Comparison of ENCODE assay signal across 1 cellular context in genomic region chr16:27641260-27641659, GRCh38.
TF ChIP-seq lines count a peak whose summit lies in the region.

No MANE protein-coding gene starts in this region.

TF ChIP-seq in K562, 482 proteins besides CTCF, POLR2A, EP300 and RAD21 (continued from another document):
- TF ChIP-seq ZNF512 (tag; IDR thresholded peaks at IDR 0.05) = no peak
- no peak for TF ChIP-seq ZFP91 (CRISPR knock-in tag; IDR thresholded peaks at IDR 0.05)
- TF ChIP-seq ZNF699 (CRISPR knock-in tag; IDR thresholded peaks at IDR 0.05; ENCODE audit: insufficient replicate concordance) = no peak
- TF ChIP-seq, protein P1, sequence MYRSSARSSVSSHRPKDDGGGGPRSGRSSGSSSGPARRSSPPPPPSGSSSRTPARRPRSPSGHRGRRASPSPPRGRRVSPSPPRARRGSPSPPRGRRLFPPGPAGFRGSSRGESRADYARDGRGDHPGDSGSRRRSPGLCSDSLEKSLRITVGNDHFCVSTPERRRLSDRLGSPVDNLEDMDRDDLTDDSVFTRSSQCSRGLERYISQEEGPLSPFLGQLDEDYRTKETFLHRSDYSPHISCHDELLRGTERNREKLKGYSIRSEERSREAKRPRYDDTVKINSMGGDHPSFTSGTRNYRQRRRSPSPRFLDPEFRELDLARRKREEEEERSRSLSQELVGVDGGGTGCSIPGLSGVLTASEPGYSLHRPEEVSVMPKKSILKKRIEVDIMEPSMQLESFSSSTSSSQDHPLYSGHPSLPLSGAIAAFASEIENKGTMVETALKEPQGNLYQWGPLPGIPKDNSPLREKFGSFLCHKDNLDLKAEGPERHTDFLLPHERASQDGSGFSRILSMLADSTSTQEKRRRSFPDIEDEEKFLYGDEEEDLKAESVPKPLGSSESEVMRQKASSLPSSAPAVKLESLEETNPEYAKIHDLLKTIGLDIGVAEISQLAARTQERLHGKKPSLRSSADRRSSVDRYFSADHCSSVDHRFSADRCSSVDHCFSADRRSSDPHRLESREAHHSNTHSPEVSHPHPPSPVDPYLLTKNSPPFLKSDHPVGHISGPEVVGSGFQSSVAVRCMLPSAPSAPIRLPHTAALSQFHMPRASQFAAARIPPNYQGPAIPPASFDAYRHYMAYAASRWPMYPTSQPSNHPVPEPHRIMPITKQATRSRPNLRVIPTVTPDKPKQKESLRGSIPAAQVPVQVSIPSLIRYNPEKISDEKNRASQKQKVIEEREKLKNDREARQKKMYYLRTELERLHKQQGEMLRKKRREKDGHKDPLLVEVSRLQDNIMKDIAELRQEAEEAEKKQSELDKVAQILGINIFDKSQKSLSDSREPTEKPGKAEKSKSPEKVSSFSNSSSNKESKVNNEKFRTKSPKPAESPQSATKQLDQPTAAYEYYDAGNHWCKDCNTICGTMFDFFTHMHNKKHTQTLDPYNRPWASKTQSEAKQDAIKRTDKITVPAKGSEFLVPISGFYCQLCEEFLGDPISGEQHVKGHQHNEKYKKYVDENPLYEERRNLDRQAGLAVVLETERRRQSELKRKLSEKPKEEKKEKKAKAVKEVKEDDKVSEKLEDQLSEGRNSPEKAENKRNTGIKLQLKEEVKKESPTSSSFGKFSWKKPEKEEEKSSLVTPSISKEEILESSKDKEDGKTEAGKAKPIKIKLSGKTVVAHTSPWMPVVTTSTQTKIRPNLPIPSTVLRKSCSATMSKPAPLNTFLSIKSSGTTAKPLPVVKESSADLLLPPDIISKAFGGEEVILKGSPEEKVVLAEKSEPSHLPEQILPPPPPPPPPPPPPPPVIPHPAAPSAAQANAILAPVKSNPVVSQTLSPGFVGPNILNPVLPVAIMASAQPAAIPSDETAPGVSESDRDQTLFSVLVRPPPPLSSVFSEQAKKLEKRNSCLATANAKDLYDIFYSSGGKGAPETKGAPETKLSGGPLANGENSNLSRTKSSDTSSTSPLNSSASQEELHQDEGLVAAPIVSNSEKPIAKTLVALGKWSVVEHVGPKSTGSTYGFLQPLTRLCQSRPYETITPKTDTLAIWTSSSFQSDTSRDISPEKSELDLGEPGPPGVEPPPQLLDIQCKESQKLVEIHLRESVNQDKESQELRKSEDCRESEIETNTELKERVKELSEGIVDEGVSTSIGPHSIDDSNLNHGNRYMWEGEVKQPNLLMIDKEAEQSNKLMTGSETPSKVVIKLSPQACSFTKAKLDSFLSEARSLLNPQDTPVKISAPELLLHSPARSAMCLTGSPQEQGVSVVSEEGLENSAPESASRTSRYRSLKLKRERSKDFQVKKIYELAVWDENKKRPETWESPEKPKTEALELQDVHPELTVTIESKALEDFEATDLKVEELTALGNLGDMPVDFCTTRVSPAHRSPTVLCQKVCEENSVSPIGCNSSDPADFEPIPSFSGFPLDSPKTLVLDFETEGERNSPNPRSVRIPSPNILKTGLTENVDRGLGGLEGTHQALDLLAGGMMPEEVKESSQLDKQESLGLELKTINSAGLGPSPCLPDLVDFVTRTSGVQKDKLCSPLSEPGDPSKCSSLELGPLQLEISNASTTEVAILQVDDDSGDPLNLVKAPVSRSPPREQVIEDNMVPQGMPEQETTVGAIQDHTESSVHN (IDR thresholded peaks at IDR 0.05; ENCODE audit: borderline replicate concordance in 1 of 2, low read depth in 1 of 2) = no peak
